1 cellular context compared by ENCODE assay signal in the genomic region with DNA sequence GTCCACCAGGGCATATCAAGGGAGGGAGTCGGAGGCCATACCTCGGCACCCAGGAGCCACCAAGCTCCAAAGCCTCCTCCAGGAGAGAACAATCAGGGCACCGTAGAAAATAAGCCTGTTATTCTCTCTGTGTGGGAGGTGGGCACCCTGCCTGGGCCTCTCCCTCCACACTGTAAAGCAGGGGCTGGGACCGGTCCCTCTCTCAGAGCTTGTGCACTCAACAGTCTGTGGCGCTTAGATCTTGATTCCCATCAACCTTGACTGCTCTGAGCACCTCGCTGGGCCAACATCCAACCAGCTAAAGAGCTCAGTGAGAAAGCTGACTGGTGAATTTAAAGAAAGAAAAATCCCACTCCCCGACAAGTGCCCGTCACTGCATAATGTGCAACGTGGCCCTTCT.
TF ChIP-seq lines count a peak whose summit lies in the region.

No MANE protein-coding gene starts in this region.

TF ChIP-seq in liver, 16 proteins besides CTCF, POLR2A, EP300 and RAD21 (continued from another document):
- TF ChIP-seq, protein P1, sequence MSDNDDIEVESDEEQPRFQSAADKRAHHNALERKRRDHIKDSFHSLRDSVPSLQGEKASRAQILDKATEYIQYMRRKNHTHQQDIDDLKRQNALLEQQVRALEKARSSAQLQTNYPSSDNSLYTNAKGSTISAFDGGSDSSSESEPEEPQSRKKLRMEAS (IDR thresholded peaks at IDR 0.05), result no peak
- TF ChIP-seq NR2F2 (IDR thresholded peaks at IDR 0.05), result no peak
- no peak for TF ChIP-seq RXRA (IDR thresholded peaks at IDR 0.05)
- TF ChIP-seq FOXA1 (IDR thresholded peaks at IDR 0.05), result no peak
- TF ChIP-seq, protein P2, sequence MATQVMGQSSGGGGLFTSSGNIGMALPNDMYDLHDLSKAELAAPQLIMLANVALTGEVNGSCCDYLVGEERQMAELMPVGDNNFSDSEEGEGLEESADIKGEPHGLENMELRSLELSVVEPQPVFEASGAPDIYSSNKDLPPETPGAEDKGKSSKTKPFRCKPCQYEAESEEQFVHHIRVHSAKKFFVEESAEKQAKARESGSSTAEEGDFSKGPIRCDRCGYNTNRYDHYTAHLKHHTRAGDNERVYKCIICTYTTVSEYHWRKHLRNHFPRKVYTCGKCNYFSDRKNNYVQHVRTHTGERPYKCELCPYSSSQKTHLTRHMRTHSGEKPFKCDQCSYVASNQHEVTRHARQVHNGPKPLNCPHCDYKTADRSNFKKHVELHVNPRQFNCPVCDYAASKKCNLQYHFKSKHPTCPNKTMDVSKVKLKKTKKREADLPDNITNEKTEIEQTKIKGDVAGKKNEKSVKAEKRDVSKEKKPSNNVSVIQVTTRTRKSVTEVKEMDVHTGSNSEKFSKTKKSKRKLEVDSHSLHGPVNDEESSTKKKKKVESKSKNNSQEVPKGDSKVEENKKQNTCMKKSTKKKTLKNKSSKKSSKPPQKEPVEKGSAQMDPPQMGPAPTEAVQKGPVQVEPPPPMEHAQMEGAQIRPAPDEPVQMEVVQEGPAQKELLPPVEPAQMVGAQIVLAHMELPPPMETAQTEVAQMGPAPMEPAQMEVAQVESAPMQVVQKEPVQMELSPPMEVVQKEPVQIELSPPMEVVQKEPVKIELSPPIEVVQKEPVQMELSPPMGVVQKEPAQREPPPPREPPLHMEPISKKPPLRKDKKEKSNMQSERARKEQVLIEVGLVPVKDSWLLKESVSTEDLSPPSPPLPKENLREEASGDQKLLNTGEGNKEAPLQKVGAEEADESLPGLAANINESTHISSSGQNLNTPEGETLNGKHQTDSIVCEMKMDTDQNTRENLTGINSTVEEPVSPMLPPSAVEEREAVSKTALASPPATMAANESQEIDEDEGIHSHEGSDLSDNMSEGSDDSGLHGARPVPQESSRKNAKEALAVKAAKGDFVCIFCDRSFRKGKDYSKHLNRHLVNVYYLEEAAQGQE (IDR thresholded peaks at IDR 0.05), result no peak
- no peak for TF ChIP-seq HNF4G (IDR thresholded peaks at IDR 0.05)
- TF ChIP-seq TAF1 (conservative IDR thresholded peaks at IDR 0.05), result no peak
- no peak for TF ChIP-seq JUND (IDR thresholded peaks at IDR 0.05)
- no peak for TF ChIP-seq GABPA (IDR thresholded peaks at IDR 0.05 in 1 of 2, conservative IDR thresholded peaks at IDR 0.05 in 1 of 2)
- no peak for TF ChIP-seq HNF4A (conservative IDR thresholded peaks at IDR 0.05)
